ENCODE assay signal across 8 cellular contexts in genomic region chr22:29552357-29552756, GRCh38. TPM values are rescaled to one million over a fixed set of nuclear protein-coding genes. Genes with fewer than 3 reads are reported as not detected.
DNase-seq lines count a peak whose midpoint lies in the region; ATAC-seq, FAIRE-seq and TF ChIP-seq lines count a peak whose summit lies in the region.
"Not testable (repeated sequence)": the region's sequence is repeated elsewhere in the genome, so short reads cannot be mapped to it uniquely, and the experiment has no call there.

No MANE protein-coding gene starts in this region.

- H3K36me3 ChIP-seq in A673 (ENCODE audit: insufficient read depth, low read length, poor library complexity, severe bottlenecking) (peaks cover 24% of the 10 kb centered on the region), DND-41 (ENCODE audit: insufficient read depth, low read length) (peaks cover 50% of the 10 kb centered on the region), keratinocyte (ENCODE audit: control insufficient read depth in 2 of 2, extremely low read depth in 1 of 2, insufficient read depth in 2 of 2, low read length in 2 of 2) (peaks cover 9 to 12% of the 10 kb centered on the region in 2 experiments), neuron (ENCODE audit: insufficient read depth, low read length) (peaks cover 49% of the 10 kb centered on the region)

- peaks cover 39% of the 10 kb centered on the region for H3K36me3 Mint-ChIP-seq in activated naive CD4-positive, alpha-beta T cell treated with anti-CD3 and anti-CD28 coated beads, Interleukin-2, amount 10 ng/mL, durations not matched to agents 7 days and 5 days

- not testable (repeated sequence) for TF ChIP-seq CTCF in A673 (conservative IDR thresholded peaks at IDR 0.05; ENCODE audit: low read depth, low read length); DND-41 (IDR thresholded peaks at IDR 0.05; ENCODE audit: borderline replicate concordance, extremely low read depth, low read length, poor library complexity, severe bottlenecking); LNCaP clone FGC (IDR thresholded peaks at IDR 0.05; ENCODE audit: control insufficient read depth, extremely low read depth, insufficient read depth); WI38 (IDR thresholded peaks at IDR 0.05; ENCODE audit: low read depth, low read length); choroid plexus epithelial cell (conservative IDR thresholded peaks at IDR 0.05; ENCODE audit: low read depth, low read length); keratinocyte (optimal IDR thresholded peaks at IDR 0.05 in 1 of 3, IDR thresholded peaks at IDR 0.05 in 1 of 3, conservative IDR thresholded peaks at IDR 0.05 in 1 of 3; ENCODE audit: extremely low read depth in 1 of 3, insufficient read depth in 2 of 3, low read length in 3 of 3)

- not testable (repeated sequence) for BruUV-seq in A673 (replicated peaks; lab: Mats Ljungman, UMichigan)

- not testable (repeated sequence) for H3K27me3 Mint-ChIP-seq in activated naive CD4-positive, alpha-beta T cell treated with anti-CD3 and anti-CD28 coated beads, Interleukin-2, amount 10 ng/mL, durations not matched to agents 7 days and 5 days

- POLR2A ChIA-PET in A673 (lab: Charles Lee; ENCODE audit: low non-redundant PET) = not testable (repeated sequence)

- not testable (repeated sequence) for H3K9me1 ChIP-seq in keratinocyte (ENCODE audit: control insufficient read depth, extremely low read depth, insufficient read depth, low read length)

- H3K4me3 ChIP-seq in A673 (ENCODE audit: low read depth, low read length, poor library complexity, severe bottlenecking) (peak overlapping the region; percentile 85), DND-41 (ENCODE audit: low read depth in 1 of 2, low read length in 2 of 2) (peak overlapping the region in 1 of 2 experiments; percentile 99; a peak in 3 of 4 replicates), LNCaP clone FGC (ENCODE audit: low read depth, low read length) (peak overlapping the region; percentile 74), WI38 (ENCODE audit: low read depth, low read length) (peak overlapping the region; percentile 95), choroid plexus epithelial cell (ENCODE audit: low read depth, low read length) (peak overlapping the region; percentile 28), neuron (ENCODE audit: low read length) (peak overlapping the region; percentile 95)
- not testable (repeated sequence) for H3K4me3 ChIP-seq in keratinocyte (ENCODE audit: control insufficient read depth in 2 of 3, extremely low read depth in 1 of 3, insufficient read depth in 2 of 3, low read depth in 1 of 3, low read length in 3 of 3)

- H2AFZ ChIP-seq in DND-41 (ENCODE audit: low read depth, low read length); keratinocyte (ENCODE audit: control insufficient read depth, low read length); neuron (ENCODE audit: low read depth, low read length): not testable (repeated sequence)

- H4K20me1 ChIP-seq in DND-41 (ENCODE audit: insufficient read depth, low read length); keratinocyte (ENCODE audit: control insufficient read depth, extremely low read depth, insufficient read depth, low read length): not testable (repeated sequence)

- H3K79me2 ChIP-seq in DND-41 (ENCODE audit: insufficient read depth, low read length) (peaks cover 40% of the 10 kb centered on the region), keratinocyte (ENCODE audit: control insufficient read depth, insufficient read depth, low read length) (peaks cover 20% of the 10 kb centered on the region)

- not testable (repeated sequence) for H3K27me3 ChIP-seq in A673 (replicated peaks; ENCODE audit: insufficient read depth, low read depth, low read length, poor library complexity); DND-41 (ENCODE audit: insufficient read depth, low read length, poor library complexity); keratinocyte (ENCODE audit: control insufficient read depth, extremely low read depth, insufficient read depth, low read length); neuron (ENCODE audit: insufficient read depth, low read length)

- not testable (repeated sequence) for H3K27ac ChIP-seq in A673 (ENCODE audit: low read depth, low read length, poor library complexity, severe bottlenecking); DND-41 (ENCODE audit: low read length); keratinocyte (ENCODE audit: control insufficient read depth, insufficient read depth, low read length)

- peak overlapping the region; percentile 89; the same call in 1 of the 2 replicates for H3K4me2 ChIP-seq in DND-41 (ENCODE audit: insufficient read depth, low read length)
- peak overlapping the region; percentile 79 for H3K4me2 ChIP-seq in keratinocyte (ENCODE audit: control insufficient read depth, extremely low read depth, insufficient read depth, low read depth, low read length)

- H3K9me3 ChIP-seq in A673 (ENCODE audit: low read depth, low read length, poor library complexity, severe bottlenecking); DND-41 (ENCODE audit: insufficient read depth, low read length, severe bottlenecking); keratinocyte (ENCODE audit: control insufficient read depth, low read depth, low read length); neuron (ENCODE audit: low read length): not testable (repeated sequence)

- H3K4me3 Mint-ChIP-seq in activated naive CD4-positive, alpha-beta T cell treated with anti-CD3 and anti-CD28 coated beads, Interleukin-2, amount 10 ng/mL, durations not matched to agents 7 days and 5 days = peak overlapping the region; percentile 96

- H3K4me1 ChIP-seq in A673 (ENCODE audit: insufficient read depth, low read length, poor library complexity, severe bottlenecking); keratinocyte (ENCODE audit: control insufficient read depth, extremely low read depth, insufficient read depth, low read length); neuron (ENCODE audit: insufficient read depth, low read length): not testable (repeated sequence)
- peaks cover 19% of the 10 kb centered on the region for H3K4me1 ChIP-seq in DND-41 (ENCODE audit: insufficient read depth, low read length)

- not testable (repeated sequence) for H3K9ac ChIP-seq in DND-41 (ENCODE audit: low read depth, low read length)
- peak overlapping the region; percentile 83 for H3K9ac ChIP-seq in keratinocyte (ENCODE audit: control insufficient read depth, extremely low read depth, insufficient read depth, low read length)

- not testable (repeated sequence) for FAIRE-seq in keratinocyte (lab: Jason Lieb, UNC)

- CTCF ChIA-PET in A673 (lab: Charles Lee); activated naive CD4-positive, alpha-beta T cell treated with anti-CD3 and anti-CD28 coated beads, Interleukin-2, amount 10 ng/mL, durations not matched to agents 7 days and 5 days (lab: Charles Lee): not testable (repeated sequence)

- H3K27ac Mint-ChIP-seq in activated naive CD4-positive, alpha-beta T cell treated with anti-CD3 and anti-CD28 coated beads, Interleukin-2, amount 10 ng/mL, durations not matched to agents 7 days and 5 days = peak overlapping the region; percentile 90

- H3K4me1 Mint-ChIP-seq in activated naive CD4-positive, alpha-beta T cell treated with anti-CD3 and anti-CD28 coated beads, Interleukin-2, amount 10 ng/mL, durations not matched to agents 7 days and 5 days = peaks cover 31% of the 10 kb centered on the region

- DNase-seq in A673 (ENCODE audit: low spot score); DND-41; LNCaP clone FGC (ENCODE audit: low read depth); activated naive CD4-positive, alpha-beta T cell treated with anti-CD3 and anti-CD28 coated beads, Interleukin-2, amount 10 ng/mL, durations not matched to agents 7 days and 5 days; choroid plexus epithelial cell (ENCODE audit: low read depth); keratinocyte (ENCODE audit: low read depth, low spot score): not testable (repeated sequence)

- dilution Hi-C loops in keratinocyte (cut with MboI; ENCODE audit: extremely low pct_ligation_motif_present, low sequenced_read_pairs) = not testable (repeated sequence)

- not testable (repeated sequence) for ATAC-seq in DND-41 (ENCODE audit: insufficient read depth, low read depth)

- intact Hi-C loops in A673 (cut with micrococcal nuclease; ENCODE audit: unreplicated experiment) = not testable (repeated sequence)

- not testable (repeated sequence) for H3K9me3 Mint-ChIP-seq in activated naive CD4-positive, alpha-beta T cell treated with anti-CD3 and anti-CD28 coated beads, Interleukin-2, amount 10 ng/mL, durations not matched to agents 7 days and 5 days

RNA-seq across cellular contexts. Expression of gene THOC5, which starts 1.2 kb away (rescaled TPM):
- 101 and 113 TPM in 2 replicates for total RNA-seq in A673 (2021)
- 34.1 to 35.6 TPM (median 35.4 TPM) in 3 replicates for polyA plus RNA-seq in keratinocyte
- 54.8 TPM for polyA plus RNA-seq in keratinocyte (2011; ENCODE audit: low read depth)
- polyA plus RNA-seq in keratinocyte (2011; cell fraction: cytosol; rRNA removed) = 27.5 and 29.2 TPM in 2 replicates
- 54.6 and 55.6 TPM in 2 replicates for polyA plus RNA-seq in keratinocyte (2011; cell fraction: nucleus; rRNA removed)
- polyA plus RNA-seq in keratinocyte (2012; ENCODE audit: low replicate concordance) = 16.1 and 29.8 TPM in 2 replicates
- 42.2 to 51.4 TPM (median 50.8 TPM) in 3 replicates for polyA minus RNA-seq in keratinocyte
- 27.0 TPM for polyA minus RNA-seq in keratinocyte (2011; cell fraction: cytosol; rRNA and poly(A)+ RNA removed)
- 28.4 and 47.7 TPM in 2 replicates for polyA minus RNA-seq in keratinocyte (2011; cell fraction: nucleus; rRNA and poly(A)+ RNA removed)

RNA-seq across cellular contexts. Expression of gene NIPSNAP1, which starts 28.6 kb away (rescaled TPM):
- total RNA-seq in A673 (2021) = 49.7 and 75.2 TPM in 2 replicates
- polyA plus RNA-seq in keratinocyte = 58.3 to 63.1 TPM (median 61.3 TPM) in 3 replicates
- polyA plus RNA-seq in keratinocyte (2011; ENCODE audit: low read depth) = 10.3 TPM
- 55.8 and 56.6 TPM in 2 replicates for polyA plus RNA-seq in keratinocyte (2011; cell fraction: cytosol; rRNA removed)
- polyA plus RNA-seq in keratinocyte (2011; cell fraction: nucleus; rRNA removed) = 38.1 and 43.8 TPM in 2 replicates
- polyA plus RNA-seq in keratinocyte (2012; ENCODE audit: low replicate concordance) = 20.6 and 59.3 TPM in 2 replicates
- polyA minus RNA-seq in keratinocyte = 35.8 to 47.7 TPM (median 43.7 TPM) in 3 replicates
- 50.1 TPM for polyA minus RNA-seq in keratinocyte (2011; cell fraction: cytosol; rRNA and poly(A)+ RNA removed)
- polyA minus RNA-seq in keratinocyte (2011; cell fraction: nucleus; rRNA and poly(A)+ RNA removed) = 15.6 and 23.6 TPM in 2 replicates

RNA-seq across cellular contexts. Expression of gene NF2, which starts 51.1 kb away (rescaled TPM):
- total RNA-seq in A673 (2021) = 40.5 and 44.6 TPM in 2 replicates
- 23.2 to 112 TPM (median 50.2 TPM) in 3 replicates for polyA plus RNA-seq in keratinocyte
- 13.5 TPM for polyA plus RNA-seq in keratinocyte (2011; ENCODE audit: low read depth)
- polyA plus RNA-seq in keratinocyte (2011; cell fraction: cytosol; rRNA removed) = 52.7 and 56.2 TPM in 2 replicates
- 72.7 and 76.5 TPM in 2 replicates for polyA plus RNA-seq in keratinocyte (2011; cell fraction: nucleus; rRNA removed)
- polyA plus RNA-seq in keratinocyte (2012; ENCODE audit: low replicate concordance) = 17.9 and 74.8 TPM in 2 replicates
- polyA minus RNA-seq in keratinocyte = 47.2 to 164 TPM (median 91.6 TPM) in 3 replicates
- polyA minus RNA-seq in keratinocyte (2011; cell fraction: cytosol; rRNA and poly(A)+ RNA removed) = 77.5 TPM
- polyA minus RNA-seq in keratinocyte (2011; cell fraction: nucleus; rRNA and poly(A)+ RNA removed) = 46.5 and 81.8 TPM in 2 replicates
